In the genomic region with DNA sequence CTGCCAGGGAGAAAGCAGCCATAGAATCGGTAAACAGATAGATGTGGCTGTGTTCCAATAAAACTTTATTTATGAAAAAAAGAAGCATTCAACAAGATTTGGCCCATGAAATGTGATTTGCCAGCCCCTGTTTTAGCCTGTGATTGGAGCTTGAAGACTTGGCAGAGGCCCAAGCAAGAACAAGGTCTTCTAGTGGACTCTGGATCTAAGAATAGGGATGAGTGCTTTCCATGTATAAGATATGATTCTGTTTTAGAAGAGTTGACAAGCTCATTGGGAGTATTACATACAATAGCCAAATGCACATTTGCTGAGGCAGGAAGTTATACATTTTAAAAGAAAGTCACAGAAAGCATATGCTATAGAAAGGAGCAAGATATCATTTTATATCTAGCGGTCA, we compare ENCODE assay signal across 24 cellular contexts.
"Had no signal": no experiment of that assay in that cellular context is flagged by ENCODE, and none has a peak within 500 bp of the region (broad histone marks: within the 10 kb centered on the region; RNA-seq: fewer than 3 reads in every experiment).

No MANE protein-coding gene starts in this region.

- H3K9me3 Mint-ChIP-seq: endodermal cell had no signal

- DNase-seq: colonic mucosa; cortex of kidney; dermis blood vessel endothelial cell; dorsolateral prefrontal cortex; effector CD4-positive, alpha-beta T cell; effector CD8-positive, alpha-beta T cell; effector memory CD4-positive, alpha-beta T cell; effector memory CD8-positive, alpha-beta T cell; endodermal cell; erythroblast; esophagus squamous epithelium; foreskin fibroblast; foreskin keratinocyte; foreskin melanocyte; gastrocnemius medialis; glutamatergic neuron; head of caudate nucleus; heart left ventricle had no signal

- H3K9me3 ChIP-seq: colonic mucosa, gastrocnemius medialis had no signal

- H3K4me3 Mint-ChIP-seq: dendritic cell treated with granulocyte-macrophage colony-stimulating factor and Interleukin-4, amounts not matched to agents 40 ng/mL and 50 ng/mL, for 4 days; effector memory CD8-positive, alpha-beta T cell; endodermal cell had no signal

- H3K27ac Mint-ChIP-seq: dendritic cell treated with granulocyte-macrophage colony-stimulating factor and Interleukin-4, amounts not matched to agents 40 ng/mL and 50 ng/mL, for 4 days; effector memory CD8-positive, alpha-beta T cell; endodermal cell had no signal

- H3K27me3 ChIP-seq: colonic mucosa, esophagus muscularis mucosa, esophagus squamous epithelium, foreskin keratinocyte, gastrocnemius medialis, gastroesophageal sphincter, heart left ventricle had no signal

- H3K27me3 Mint-ChIP-seq: dendritic cell treated with granulocyte-macrophage colony-stimulating factor and Interleukin-4, amounts not matched to agents 40 ng/mL and 50 ng/mL, for 4 days; effector memory CD8-positive, alpha-beta T cell had no signal

- H3K4me1 ChIP-seq: colonic mucosa, esophagus muscularis mucosa, esophagus squamous epithelium, foreskin keratinocyte, gastrocnemius medialis, gastroesophageal sphincter, heart left ventricle had no signal

- H3K4me3 ChIP-seq: colonic mucosa, coronary artery, dorsolateral prefrontal cortex, esophagus muscularis mucosa, esophagus squamous epithelium, gastrocnemius medialis, gastroesophageal sphincter, heart left ventricle had no signal

- H3K27ac ChIP-seq: colonic mucosa, coronary artery, dorsolateral prefrontal cortex, epithelial cell of prostate, esophagus muscularis mucosa, esophagus squamous epithelium, foreskin keratinocyte, gastrocnemius medialis, gastroesophageal sphincter, heart left ventricle had no signal

- ATAC-seq: effector memory CD8-positive, alpha-beta T cell; esophagus mucosa; foreskin keratinocyte; gastrocnemius medialis; gastroesophageal sphincter had no signal

- H3K4me1 Mint-ChIP-seq: endodermal cell had no signal
